ENCODE assay signal across 20 cellular contexts in genomic region chr15:79881668-79882067, GRCh38.
"Had no signal": no experiment of that assay in that cellular context is flagged by ENCODE, and none has a peak within 500 bp of the region (broad histone marks: within the 10 kb centered on the region; RNA-seq: fewer than 3 reads in every experiment).

No MANE protein-coding gene starts in this region.

- H3K4me1 ChIP-seq: suprapubic skin, tibial nerve had no signal

- H3K27me3 ChIP-seq: body of pancreas, cardiac muscle cell, heart left ventricle, right lobe of liver, stomach, suprapubic skin, tibial nerve had no signal

- H3K4me3 ChIP-seq: body of pancreas, cardiac muscle cell, heart left ventricle, right lobe of liver, skin epidermis, stomach, suprapubic skin, tibial nerve had no signal

- DNase-seq: activated CD4-positive, CD25-positive, alpha-beta regulatory T cell treated with anti-CD3 and anti-CD28 coated beads, Interleukin-2, amount 50 U/mL, for 72 hours; activated CD8-positive, alpha-beta memory T cell treated with anti-CD3 and anti-CD28 coated beads, Interleukin-2, amount 50 U/mL, for 48 hours; activated naive CD4-positive, alpha-beta T cell treated with anti-CD3 and anti-CD28 coated beads, Interleukin-2, amount 10 ng/mL, durations not matched to agents 7 days and 5 days; activated T-cell treated with anti-CD3 and anti-CD28 coated beads, Interleukin-2, amount 50 U/mL, for 4 hours; anterior cingulate cortex; body of pancreas; cortex of kidney; endodermal cell; heart left ventricle; nucleus accumbens; right lobe of liver; stimulated activated CD4-positive, alpha-beta T cell treated with anti-CD3 and anti-CD28 coated beads, Interleukin-15, amount 100 ng/mL, for 24 hours; stomach; T-helper 17 cell; WERI-Rb-1 had no signal

- ATAC-seq: activated T-cell treated with anti-CD3 and anti-CD28 coated beads, Interleukin-2, amount 50 U/mL, for 4 hours; body of pancreas; stimulated activated memory B cell treated with anti-CD40 and anti-IgM and Interleukin-4, amounts not matched to agents 10 μg/mL and 1 μg/mL and 100 μg/mL, for 72 hours; T-helper 17 cell had no signal

- H3K27ac ChIP-seq: body of pancreas, cardiac muscle cell, heart left ventricle, skin epidermis, stomach, suprapubic skin, tibial nerve, WERI-Rb-1 had no signal
